1 cellular context compared by ENCODE assay signal in the genomic region with DNA sequence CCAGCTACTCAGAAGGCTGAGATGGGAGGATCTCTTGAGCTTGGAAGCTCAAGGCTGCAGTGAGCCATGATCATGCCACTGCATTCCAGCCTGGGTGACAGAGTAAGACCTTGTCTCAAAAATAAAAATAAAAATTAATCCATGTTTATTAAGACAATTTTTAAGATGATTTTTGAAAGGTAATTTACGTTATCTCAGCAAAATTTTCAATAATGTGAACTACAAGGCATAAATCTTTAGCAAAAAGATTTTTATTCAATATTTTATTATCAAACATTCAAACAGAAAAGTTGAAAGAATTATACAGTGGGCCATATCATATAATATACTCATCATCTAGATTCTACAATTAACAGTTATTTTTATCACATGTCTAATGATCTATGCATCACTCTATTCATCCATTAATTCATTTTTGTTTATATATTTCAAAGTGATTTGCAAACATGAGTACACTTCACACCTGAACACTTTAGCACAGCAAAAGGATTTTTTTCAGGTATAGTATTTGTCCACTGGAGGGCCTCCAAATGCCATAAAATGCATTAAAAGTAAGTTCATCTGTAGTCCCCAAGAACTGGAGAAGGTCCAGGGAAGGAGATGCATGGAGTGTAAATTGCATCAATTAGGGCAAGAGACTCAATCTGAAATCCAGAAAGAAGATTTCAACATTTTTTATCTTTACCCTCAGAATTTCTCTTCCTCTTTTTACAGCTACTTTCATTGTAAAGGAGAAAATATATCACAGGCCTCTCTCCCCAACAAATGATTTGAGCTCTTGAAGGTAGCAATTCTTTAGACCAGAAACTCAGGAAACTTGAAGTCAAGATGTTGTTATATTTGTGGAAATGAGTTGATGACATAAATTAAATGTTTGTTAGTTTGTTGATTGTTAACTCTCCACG.
TF ChIP-seq lines count a peak whose summit lies in the region.

No MANE protein-coding gene starts in this region.

TF ChIP-seq in K562, 482 proteins besides CTCF, POLR2A, EP300 and RAD21 (continued from another document):
- TF ChIP-seq, protein P1, sequence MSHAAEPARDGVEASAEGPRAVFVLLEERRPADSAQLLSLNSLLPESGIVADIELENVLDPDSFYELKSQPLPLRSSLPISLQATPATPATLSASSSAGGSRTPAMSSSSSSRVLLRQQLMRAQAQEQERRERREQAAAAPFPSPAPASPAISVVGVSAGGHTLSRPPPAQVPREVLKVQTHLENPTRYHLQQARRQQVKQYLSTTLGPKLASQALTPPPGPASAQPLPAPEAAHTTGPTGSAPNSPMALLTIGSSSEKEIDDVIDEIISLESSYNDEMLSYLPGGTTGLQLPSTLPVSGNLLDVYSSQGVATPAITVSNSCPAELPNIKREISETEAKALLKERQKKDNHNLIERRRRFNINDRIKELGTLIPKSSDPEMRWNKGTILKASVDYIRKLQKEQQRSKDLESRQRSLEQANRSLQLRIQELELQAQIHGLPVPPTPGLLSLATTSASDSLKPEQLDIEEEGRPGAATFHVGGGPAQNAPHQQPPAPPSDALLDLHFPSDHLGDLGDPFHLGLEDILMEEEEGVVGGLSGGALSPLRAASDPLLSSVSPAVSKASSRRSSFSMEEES (CRISPR knock-in tag; IDR thresholded peaks at IDR 0.05): no peak
- TF ChIP-seq SRSF9 (IDR thresholded peaks at IDR 0.05; ENCODE audit: borderline replicate concordance, low read depth, low read length) (no peak), RFX5 (IDR thresholded peaks at IDR 0.05; ENCODE audit: low read depth, low read length) (no peak), ZNF316 (IDR thresholded peaks at IDR 0.05) (peak; percentile 84), KLF1 (tag; IDR thresholded peaks at IDR 0.05) (no peak), KAT2B (IDR thresholded peaks at IDR 0.05; ENCODE audit: low read depth, low read length) (no peak), KDM1A (IDR thresholded peaks at IDR 0.05) (no peak), C11orf30 (IDR thresholded peaks at IDR 0.05; ENCODE audit: low read depth) (peak; percentile 51), DEAF1 (CRISPR knock-in tag; IDR thresholded peaks at IDR 0.05) (peak; percentile 90), ZNF830 (CRISPR knock-in tag; IDR thresholded peaks at IDR 0.05) (no peak), MAFK (IDR thresholded peaks at IDR 0.05; ENCODE audit: low read length) (no peak), MBD2 (IDR thresholded peaks at IDR 0.05; ENCODE audit: borderline replicate concordance, low read depth) (no peak), SMC3 (conservative IDR thresholded peaks at IDR 0.05; ENCODE audit: insufficient read depth, low read depth, low read length) (peak; percentile 67), RNF2 (IDR thresholded peaks at IDR 0.05) (no peak), E2F4 (CRISPR knock-in tag; IDR thresholded peaks at IDR 0.05; ENCODE audit: low read depth) (no peak), NEUROD1 (IDR thresholded peaks at IDR 0.05; ENCODE audit: borderline replicate concordance, low read depth, low read length, partially characterized antibody) (no peak), RB1 (IDR thresholded peaks at IDR 0.05; ENCODE audit: low read depth) (peak; percentile 34; the same call in 1 of the 2 replicates), SMARCE1 (IDR thresholded peaks at IDR 0.05) (no peak), STAT5B (CRISPR knock-in tag; IDR thresholded peaks at IDR 0.05) (no peak), SPI1 (IDR thresholded peaks at IDR 0.05; ENCODE audit: borderline replicate concordance, low read depth, low read length) (no peak), ELK1 (CRISPR knock-in tag; IDR thresholded peaks at IDR 0.05) (no peak), BMI1 (IDR thresholded peaks at IDR 0.05; ENCODE audit: low read length) (no peak), SAFB (IDR thresholded peaks at IDR 0.05; ENCODE audit: borderline replicate concordance, low read depth, low read length) (no peak), DIDO1 (tag; IDR thresholded peaks at IDR 0.05; ENCODE audit: low read depth) (no peak), MCM3 (IDR thresholded peaks at IDR 0.05) (no peak), ATF7 (IDR thresholded peaks at IDR 0.05) (no peak), PHTF2 (CRISPR knock-in tag; IDR thresholded peaks at IDR 0.05) (no peak), CBFA2T2 (conservative IDR thresholded peaks at IDR 0.05) (no peak), EGR1 (conservative IDR thresholded peaks at IDR 0.05) (no peak), SP1 (CRISPR knock-in tag; IDR thresholded peaks at IDR 0.05) (no peak), KHSRP (IDR thresholded peaks at IDR 0.05) (no peak), PTRF (tag; IDR thresholded peaks at IDR 0.05) (no peak), POLR2H (tag; IDR thresholded peaks at IDR 0.05; ENCODE audit: low read depth) (peak; percentile 27; the same call in 1 of the 2 replicates), ARID2 (IDR thresholded peaks at IDR 0.05) (peak; percentile 77)
- TF ChIP-seq, protein P2, sequence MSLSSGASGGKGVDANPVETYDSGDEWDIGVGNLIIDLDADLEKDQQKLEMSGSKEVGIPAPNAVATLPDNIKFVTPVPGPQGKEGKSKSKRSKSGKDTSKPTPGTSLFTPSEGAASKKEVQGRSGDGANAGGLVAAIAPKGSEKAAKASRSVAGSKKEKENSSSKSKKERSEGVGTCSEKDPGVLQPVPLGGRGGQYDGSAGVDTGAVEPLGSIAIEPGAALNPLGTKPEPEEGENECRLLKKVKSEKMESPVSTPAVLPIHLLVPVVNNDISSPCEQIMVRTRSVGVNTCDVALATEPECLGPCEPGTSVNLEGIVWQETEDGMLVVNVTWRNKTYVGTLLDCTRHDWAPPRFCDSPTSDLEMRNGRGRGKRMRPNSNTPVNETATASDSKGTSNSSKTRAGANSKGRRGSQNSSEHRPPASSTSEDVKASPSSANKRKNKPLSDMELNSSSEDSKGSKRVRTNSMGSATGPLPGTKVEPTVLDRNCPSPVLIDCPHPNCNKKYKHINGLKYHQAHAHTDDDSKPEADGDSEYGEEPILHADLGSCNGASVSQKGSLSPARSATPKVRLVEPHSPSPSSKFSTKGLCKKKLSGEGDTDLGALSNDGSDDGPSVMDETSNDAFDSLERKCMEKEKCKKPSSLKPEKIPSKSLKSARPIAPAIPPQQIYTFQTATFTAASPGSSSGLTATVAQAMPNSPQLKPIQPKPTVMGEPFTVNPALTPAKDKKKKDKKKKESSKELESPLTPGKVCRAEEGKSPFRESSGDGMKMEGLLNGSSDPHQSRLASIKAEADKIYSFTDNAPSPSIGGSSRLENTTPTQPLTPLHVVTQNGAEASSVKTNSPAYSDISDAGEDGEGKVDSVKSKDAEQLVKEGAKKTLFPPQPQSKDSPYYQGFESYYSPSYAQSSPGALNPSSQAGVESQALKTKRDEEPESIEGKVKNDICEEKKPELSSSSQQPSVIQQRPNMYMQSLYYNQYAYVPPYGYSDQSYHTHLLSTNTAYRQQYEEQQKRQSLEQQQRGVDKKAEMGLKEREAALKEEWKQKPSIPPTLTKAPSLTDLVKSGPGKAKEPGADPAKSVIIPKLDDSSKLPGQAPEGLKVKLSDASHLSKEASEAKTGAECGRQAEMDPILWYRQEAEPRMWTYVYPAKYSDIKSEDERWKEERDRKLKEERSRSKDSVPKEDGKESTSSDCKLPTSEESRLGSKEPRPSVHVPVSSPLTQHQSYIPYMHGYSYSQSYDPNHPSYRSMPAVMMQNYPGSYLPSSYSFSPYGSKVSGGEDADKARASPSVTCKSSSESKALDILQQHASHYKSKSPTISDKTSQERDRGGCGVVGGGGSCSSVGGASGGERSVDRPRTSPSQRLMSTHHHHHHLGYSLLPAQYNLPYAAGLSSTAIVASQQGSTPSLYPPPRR (CRISPR knock-in tag; IDR thresholded peaks at IDR 0.05; ENCODE audit: borderline replicate concordance): no peak
- TF ChIP-seq, protein P3, sequence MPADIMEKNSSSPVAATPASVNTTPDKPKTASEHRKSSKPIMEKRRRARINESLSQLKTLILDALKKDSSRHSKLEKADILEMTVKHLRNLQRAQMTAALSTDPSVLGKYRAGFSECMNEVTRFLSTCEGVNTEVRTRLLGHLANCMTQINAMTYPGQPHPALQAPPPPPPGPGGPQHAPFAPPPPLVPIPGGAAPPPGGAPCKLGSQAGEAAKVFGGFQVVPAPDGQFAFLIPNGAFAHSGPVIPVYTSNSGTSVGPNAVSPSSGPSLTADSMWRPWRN (IDR thresholded peaks at IDR 0.05; ENCODE audit: low read depth): no peak
